ENCODE assay signal across 17 cellular contexts in the genomic region with DNA sequence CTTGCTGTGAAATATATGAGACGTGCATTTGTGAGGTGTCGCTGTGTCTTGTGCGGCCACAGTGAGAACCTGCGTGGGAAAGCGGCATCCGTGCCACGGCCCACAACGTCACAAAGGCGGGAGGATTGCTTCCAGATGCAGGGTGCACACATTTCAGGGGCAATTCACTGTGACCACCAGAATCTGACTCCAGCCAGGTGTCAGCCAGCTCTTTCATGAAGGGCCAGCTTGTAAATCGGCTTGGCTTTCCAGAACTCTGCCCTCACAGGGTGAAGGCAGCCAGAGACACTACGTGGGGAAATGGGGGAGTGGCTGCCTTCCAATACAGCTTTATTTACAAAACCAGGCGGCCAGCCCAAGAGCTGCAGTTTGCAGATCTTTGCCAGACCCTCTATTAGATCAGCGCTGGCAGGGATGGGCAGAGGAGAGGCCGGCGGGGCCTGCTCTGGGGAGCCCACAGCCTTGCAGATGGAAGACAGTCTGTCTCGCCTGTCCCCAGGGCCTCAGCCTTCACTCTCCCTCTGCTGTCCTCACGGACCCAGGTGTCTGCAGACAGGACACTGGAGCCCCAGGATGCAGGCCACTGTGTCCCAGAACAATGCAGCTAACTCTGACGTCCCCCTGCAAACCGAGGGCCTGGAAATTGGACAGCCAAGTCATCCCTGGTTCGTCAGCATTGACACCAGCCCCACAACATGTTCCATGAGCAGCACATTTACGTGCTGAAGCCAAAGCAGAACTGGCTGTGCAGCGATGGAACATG. TPM values are rescaled to one million over a fixed set of nuclear protein-coding genes. Genes with fewer than 3 reads are reported as not detected.
DNase-seq lines count a peak whose midpoint lies in the region; ATAC-seq and TF ChIP-seq lines count a peak whose summit lies in the region.
"Had no signal": no experiment of that assay in that cellular context is flagged by ENCODE, and none has a peak within 500 bp of the region (broad histone marks: within the 10 kb centered on the region; RNA-seq: fewer than 3 reads in every experiment).

No MANE protein-coding gene starts in this region.

- no peaks in the 10 kb centered on the region for H3K27me3 Mint-ChIP-seq in activated CD8-positive, alpha-beta memory T cell treated with anti-CD3 and anti-CD28 coated beads, Interleukin-2, amount 10 ng/mL, durations not matched to agents 7 days and 5 days
- H3K27me3 Mint-ChIP-seq: activated B cell treated with CpG ODN at 0.5 μM for 24 hours had no signal

- ATAC-seq in left ventricle myocardium superior (peak; percentile 78), GM21390 (IDR thresholded peaks at IDR 0.05; ENCODE audit: unreplicated experiment) (no peak)
- no peak for ATAC-seq in activated CD8-positive, alpha-beta memory T cell treated with anti-CD3 and anti-CD28 coated beads, Interleukin-2, amount 10 ng/mL, durations not matched to agents 7 days and 5 days

- H4K91ac ChIP-seq in neuronal stem cell (ENCODE audit: low read depth, low read length, poor library complexity) = no peak overlapping the region

- peak overlapping the region; percentile 82 for H2BK15ac ChIP-seq in neuronal stem cell (ENCODE audit: low read length)

- intact Hi-C loops in left ventricle myocardium superior (cut with micrococcal nuclease) = no loop called here

- H3K9me3 ChIP-seq in neuronal stem cell (replicated peaks in 1 of 2; ENCODE audit: control insufficient read depth in 2 of 2, insufficient read depth in 1 of 2, low read depth in 1 of 2, low read length in 2 of 2) = peaks cover 0 to 2% of the 10 kb centered on the region in 2 donors
- H3K9me3 ChIP-seq: gastrocnemius medialis had no signal

- no peaks in the 10 kb centered on the region for H3K79me1 ChIP-seq in neuronal stem cell (ENCODE audit: low read depth, low read length)

- peaks cover 0 to 49% (median 0%) of the 10 kb centered on the region in 3 experiments for H3K27me3 ChIP-seq in neuronal stem cell (ENCODE audit: control insufficient read depth in 3 of 3, insufficient read depth in 3 of 3, low read depth in 1 of 3, low read length in 3 of 3)
- H3K27me3 ChIP-seq: cardiac muscle cell, gastrocnemius medialis had no signal

- H3K14ac ChIP-seq in neuronal stem cell (ENCODE audit: low read length) = no peak overlapping the region

- no CpG with 5 or more reads among the region's 22 CpGs for WGBS in neuronal stem cell (ENCODE audit: extremely low coverage in 2 of 2, insufficient read length in 2 of 2, insufficient replicate concordance in 1 of 2), 2 donors

- no peak overlapping the region for H4K8ac ChIP-seq in neuronal stem cell (ENCODE audit: low read depth, low read length)

- H3K4me1 ChIP-seq in neuronal stem cell (ENCODE audit: control insufficient read depth in 2 of 2, insufficient read depth in 1 of 2, low read depth in 1 of 2, low read length in 2 of 2) = peaks cover 9 to 28% of the 10 kb centered on the region in 2 donors

- H3K36me3 Mint-ChIP-seq in activated CD8-positive, alpha-beta memory T cell treated with anti-CD3 and anti-CD28 coated beads, Interleukin-2, amount 10 ng/mL, durations not matched to agents 7 days and 5 days = no peaks in the 10 kb centered on the region
- H3K36me3 Mint-ChIP-seq: activated naive CD4-positive, alpha-beta T cell treated with anti-CD3 and anti-CD28 coated beads, Interleukin-2, amount 50 U/mL, for 24 hours; CD8-positive, alpha-beta memory T cell; IgD-negative memory B cell had no signal

- H3K27ac ChIP-seq in VCaP (peak overlapping the region; percentile 47), neuronal stem cell (replicated peaks; ENCODE audit: low read length) (no peak overlapping the region)
- H3K27ac ChIP-seq: cardiac muscle cell, gastrocnemius medialis, PC-9 had no signal

- no peak overlapping the region for H3K23ac ChIP-seq in neuronal stem cell (ENCODE audit: low read depth, low read length, poor library complexity)

- H3K4me2 ChIP-seq in neuronal stem cell (ENCODE audit: insufficient read depth, low read length, poor library complexity, severe bottlenecking) = no peak overlapping the region
- H3K4me2 ChIP-seq: PC-9 had no signal

- peak overlapping the region; percentile 4 for H3K18ac ChIP-seq in neuronal stem cell (ENCODE audit: low read length)

- no peaks in the 10 kb centered on the region for H3K9me3 Mint-ChIP-seq in activated CD8-positive, alpha-beta memory T cell treated with anti-CD3 and anti-CD28 coated beads, Interleukin-2, amount 10 ng/mL, durations not matched to agents 7 days and 5 days (ENCODE audit: low read depth)
- H3K9me3 Mint-ChIP-seq: activated B cell treated with CpG ODN at 0.5 μM for 24 hours; activated naive CD4-positive, alpha-beta T cell treated with anti-CD3 and anti-CD28 coated beads, Interleukin-2, amount 50 U/mL, for 24 hours; CD8-positive, alpha-beta memory T cell; endodermal cell; IgD-negative memory B cell had no signal

- DNase-seq in left ventricle myocardium superior = peak; percentile 83
- DNase-seq in neuronal stem cell (ENCODE audit: low spot score) = no peak
- peak; percentile 56 for DNase-seq in ureter (ENCODE audit: low spot score)
- DNase-seq in activated CD8-positive, alpha-beta memory T cell treated with anti-CD3 and anti-CD28 coated beads, Interleukin-2, amount 10 ng/mL, durations not matched to agents 7 days and 5 days = no peak
- no peak for DNase-seq in activated naive CD4-positive, alpha-beta T cell (lab: John Stamatoyannopoulos, UW)
- DNase-seq: activated B cell treated with CpG ODN at 0.5 μM for 24 hours; activated CD8-positive, alpha-beta memory T cell treated with anti-CD3 and anti-CD28 coated beads, Interleukin-2, amount 50 U/mL, for 4 hours; endodermal cell; NCI-H1417 treated with DMSO at 0.1 percent for 48 hours; PC-9 had no signal

- H3K4me1 Mint-ChIP-seq in activated CD8-positive, alpha-beta memory T cell treated with anti-CD3 and anti-CD28 coated beads, Interleukin-2, amount 10 ng/mL, durations not matched to agents 7 days and 5 days = peaks cover 2% of the 10 kb centered on the region
- H3K4me1 Mint-ChIP-seq: activated naive CD4-positive, alpha-beta T cell treated with anti-CD3 and anti-CD28 coated beads, Interleukin-2, amount 50 U/mL, for 24 hours; CD8-positive, alpha-beta memory T cell; endodermal cell had no signal

- H3K4ac ChIP-seq in neuronal stem cell (ENCODE audit: low read length) = no peak overlapping the region

- no peak overlapping the region for H2BK12ac ChIP-seq in neuronal stem cell (ENCODE audit: low read length)

- H3K4me3 Mint-ChIP-seq in activated CD8-positive, alpha-beta memory T cell treated with anti-CD3 and anti-CD28 coated beads, Interleukin-2, amount 10 ng/mL, durations not matched to agents 7 days and 5 days = no peak overlapping the region
- H3K4me3 Mint-ChIP-seq: activated B cell treated with CpG ODN at 0.5 μM for 24 hours; activated naive CD4-positive, alpha-beta T cell treated with anti-CD3 and anti-CD28 coated beads, Interleukin-2, amount 50 U/mL, for 24 hours; CD8-positive, alpha-beta memory T cell; endodermal cell; IgD-negative memory B cell had no signal

- H3K36me3 ChIP-seq in neuronal stem cell (replicated peaks in 1 of 2; ENCODE audit: control insufficient read depth in 2 of 2, insufficient read depth in 2 of 2, low read length in 2 of 2) = no peaks in the 10 kb centered on the region
- H3K36me3 ChIP-seq: gastrocnemius medialis had no signal

- peak; percentile 15; the same call in 1 of the 2 replicates for TF ChIP-seq CTCF in VCaP (conservative IDR thresholded peaks at IDR 0.05)

- no peak overlapping the region for H3K27ac Mint-ChIP-seq in activated CD8-positive, alpha-beta memory T cell treated with anti-CD3 and anti-CD28 coated beads, Interleukin-2, amount 10 ng/mL, durations not matched to agents 7 days and 5 days
- H3K27ac Mint-ChIP-seq: activated B cell treated with CpG ODN at 0.5 μM for 24 hours; activated naive CD4-positive, alpha-beta T cell treated with anti-CD3 and anti-CD28 coated beads, Interleukin-2, amount 50 U/mL, for 24 hours; CD8-positive, alpha-beta memory T cell; endodermal cell; IgD-negative memory B cell had no signal

- no peak overlapping the region for H3K9ac ChIP-seq in neuronal stem cell (ENCODE audit: low read depth, low read length, poor library complexity)

- no peak overlapping the region for H3K4me3 ChIP-seq in neuronal stem cell (ENCODE audit: low read length in 2 of 2)
- H3K4me3 ChIP-seq: cardiac muscle cell, gastrocnemius medialis, PC-9 had no signal

- H2BK5ac ChIP-seq in neuronal stem cell (ENCODE audit: low read length) = no peak overlapping the region

- H2AK5ac ChIP-seq in neuronal stem cell (ENCODE audit: low read depth, low read length) = no peak overlapping the region

- H2AFZ ChIP-seq in neuronal stem cell (ENCODE audit: low read length) = no peak overlapping the region
- H2AFZ ChIP-seq: PC-9 had no signal

- CTCF ChIA-PET in activated CD8-positive, alpha-beta memory T cell treated with anti-CD3 and anti-CD28 coated beads, Interleukin-2, amount 10 ng/mL, durations not matched to agents 7 days and 5 days (lab: Charles Lee) = no interaction called here

- no peak overlapping the region for H2BK120ac ChIP-seq in neuronal stem cell (ENCODE audit: low read depth, low read length)

RNA-seq across cellular contexts. Expression of gene ADGRD1, which starts 53.5 kb away (rescaled TPM):
- total RNA-seq in left ventricle myocardium superior (83.6 TPM), ureter (80.2 TPM)
- 0.28 TPM for polyA plus RNA-seq in neuronal stem cell (2013, experiment 1 of 2)
- polyA plus RNA-seq in neuronal stem cell (2013, experiment 2 of 2) = 0.32 TPM
- 1 to 10 TPM in 1 of 2 experiments, under 1 TPM in 1; 0.23 to 2.2 TPM for total RNA-seq in activated CD8-positive, alpha-beta memory T cell treated with anti-CD3 and anti-CD28 coated beads, Interleukin-2, amount 10 ng/mL, durations not matched to agents 7 days and 5 days
- total RNA-seq: PC-9 had no signal
- polyA plus RNA-seq: CD8-positive, alpha-beta memory T cell had no signal

Comparison
In these comparisons a context has a peak if more than half of its experiments do, and no peak if none do; other contexts are left out.
1. DNase-seq: peak in left ventricle myocardium superior (single experiment) and ureter (single experiment); none in neuronal stem cell (single experiment), activated CD8-positive, alpha-beta memory T cell treated with anti-CD3 and anti-CD28 coated beads, Interleukin-2, amount 10 ng/mL, durations not matched to agents 7 days and 5 days (single experiment) and activated naive CD4-positive, alpha-beta T cell (0 of 4).
2. RNA of gene ADGRD1, which starts 53.5 kb away (total RNA-seq): 83.6 TPM in left ventricle myocardium superior (single experiment) and 80.2 TPM in ureter (single experiment); 0.23 to 2.2 TPM in activated CD8-positive, alpha-beta memory T cell treated with anti-CD3 and anti-CD28 coated beads, Interleukin-2, amount 10 ng/mL, durations not matched to agents 7 days and 5 days; every median in the first group is over 10 times any median in the second.